Comparison of ENCODE assay signal across 2 cellular contexts in the genomic region with DNA sequence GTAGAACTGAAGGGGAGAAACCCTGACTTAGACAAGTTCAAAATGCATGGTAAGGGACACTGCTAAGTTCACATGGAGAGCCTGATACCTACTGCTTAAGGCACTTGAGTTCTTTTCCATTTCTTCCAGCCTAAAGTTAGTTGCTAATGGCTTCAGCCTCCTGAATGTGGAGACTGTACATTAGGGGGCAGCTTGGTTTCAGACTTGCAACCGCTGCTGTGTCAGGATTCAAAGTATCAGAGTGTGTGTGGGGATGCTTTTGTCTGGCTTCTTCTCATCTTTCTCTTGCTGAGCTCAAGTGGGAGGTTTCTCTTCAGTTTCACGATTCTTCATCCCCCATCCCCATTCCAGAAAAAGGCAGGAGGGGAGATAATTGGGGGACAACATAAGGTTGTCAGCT.
TF ChIP-seq lines count a peak whose summit lies in the region.

No MANE protein-coding gene starts in this region.

TF ChIP-seq in SK-N-SH, 30 proteins besides CTCF, POLR2A, EP300 and RAD21 (continued from another document):
- TF ChIP-seq, protein P1, sequence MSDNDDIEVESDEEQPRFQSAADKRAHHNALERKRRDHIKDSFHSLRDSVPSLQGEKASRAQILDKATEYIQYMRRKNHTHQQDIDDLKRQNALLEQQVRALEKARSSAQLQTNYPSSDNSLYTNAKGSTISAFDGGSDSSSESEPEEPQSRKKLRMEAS (IDR thresholded peaks at IDR 0.05; ENCODE audit: low read depth): no peak
- TF ChIP-seq MXI1 (IDR thresholded peaks at IDR 0.05; ENCODE audit: low read depth, low read length): no peak
- no peak for TF ChIP-seq NRF1 (IDR thresholded peaks at IDR 0.05; ENCODE audit: low read depth, low read length)
- TF ChIP-seq JUND (IDR thresholded peaks at IDR 0.05): no peak

TF ChIP-seq in SK-N-SH treated with all-trans-retinoic acid at 6 μM for 48 hours, 23 proteins besides CTCF, POLR2A, EP300 and RAD21 (continued from another document):
- TF ChIP-seq, protein P2, sequence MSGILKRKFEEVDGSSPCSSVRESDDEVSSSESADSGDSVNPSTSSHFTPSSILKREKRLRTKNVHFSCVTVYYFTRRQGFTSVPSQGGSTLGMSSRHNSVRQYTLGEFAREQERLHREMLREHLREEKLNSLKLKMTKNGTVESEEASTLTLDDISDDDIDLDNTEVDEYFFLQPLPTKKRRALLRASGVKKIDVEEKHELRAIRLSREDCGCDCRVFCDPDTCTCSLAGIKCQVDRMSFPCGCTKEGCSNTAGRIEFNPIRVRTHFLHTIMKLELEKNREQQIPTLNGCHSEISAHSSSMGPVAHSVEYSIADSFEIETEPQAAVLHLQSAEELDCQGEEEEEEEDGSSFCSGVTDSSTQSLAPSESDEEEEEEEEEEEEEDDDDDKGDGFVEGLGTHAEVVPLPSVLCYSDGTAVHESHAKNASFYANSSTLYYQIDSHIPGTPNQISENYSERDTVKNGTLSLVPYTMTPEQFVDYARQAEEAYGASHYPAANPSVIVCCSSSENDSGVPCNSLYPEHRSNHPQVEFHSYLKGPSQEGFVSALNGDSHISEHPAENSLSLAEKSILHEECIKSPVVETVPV (CRISPR knock-in tag; IDR thresholded peaks at IDR 0.05): no peak
- TF ChIP-seq, protein P3, sequence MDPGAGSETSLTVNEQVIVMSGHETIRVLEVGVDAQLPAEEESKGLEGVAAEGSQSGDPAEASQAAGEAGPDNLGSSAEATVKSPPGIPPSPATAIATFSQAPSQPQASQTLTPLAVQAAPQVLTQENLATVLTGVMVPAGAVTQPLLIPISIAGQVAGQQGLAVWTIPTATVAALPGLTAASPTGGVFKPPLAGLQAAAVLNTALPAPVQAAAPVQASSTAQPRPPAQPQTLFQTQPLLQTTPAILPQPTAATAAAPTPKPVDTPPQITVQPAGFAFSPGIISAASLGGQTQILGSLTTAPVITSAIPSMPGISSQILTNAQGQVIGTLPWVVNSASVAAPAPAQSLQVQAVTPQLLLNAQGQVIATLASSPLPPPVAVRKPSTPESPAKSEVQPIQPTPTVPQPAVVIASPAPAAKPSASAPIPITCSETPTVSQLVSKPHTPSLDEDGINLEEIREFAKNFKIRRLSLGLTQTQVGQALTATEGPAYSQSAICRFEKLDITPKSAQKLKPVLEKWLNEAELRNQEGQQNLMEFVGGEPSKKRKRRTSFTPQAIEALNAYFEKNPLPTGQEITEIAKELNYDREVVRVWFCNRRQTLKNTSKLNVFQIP (CRISPR knock-in tag; IDR thresholded peaks at IDR 0.05; ENCODE audit: borderline replicate concordance, low read depth): no peak
- TF ChIP-seq ZC3H10 (CRISPR knock-in tag; IDR thresholded peaks at IDR 0.05) (no peak), SNAI2 (CRISPR knock-in tag; IDR thresholded peaks at IDR 0.05) (no peak)
TF ChIP-seq in SK-N-SH treated with all-trans-retinoic acid at 6 μM for 48 hours: peak in this region for 0.
